In genomic region chr7:158912406-158912805, GRCh38 we compare ENCODE assay signal across 27 cellular contexts.
"Had no signal": no experiment of that assay in that cellular context is flagged by ENCODE, and none has a peak within 500 bp of the region (broad histone marks: within the 10 kb centered on the region; RNA-seq: fewer than 3 reads in every experiment).

No MANE protein-coding gene starts in this region.

- H3K27ac ChIP-seq: hepatocyte, prostate gland, right lobe of liver, stomach, testis, thyroid gland, transverse colon, upper lobe of left lung, vagina had no signal

- H2AFZ ChIP-seq: hepatocyte had no signal

- FAIRE-seq: keratinocyte, pancreas had no signal

- DNase-seq: heart right ventricle; kidney glomerular epithelial cell; left cardiac atrium; mesendoderm; naive B cell; natural killer cell; nucleus accumbens; pancreas; posterior cingulate gyrus; right lobe of liver; stimulated activated CD4-positive, alpha-beta T cell treated with anti-CD3 and anti-CD28 coated beads, Interleukin-12 subunit alpha, Interleukin-12 subunit beta, amount 100 ng/mL, for 4 hours; stimulated activated CD4-positive, alpha-beta T cell treated with anti-CD3 and anti-CD28 coated beads, Interleukin-15, amount 100 ng/mL, for 24 hours; stimulated activated CD4-positive, alpha-beta T cell treated with anti-CD3 and anti-CD28 coated beads, Interleukin-2, amount 100 ng/mL, for 24 hours; stimulated activated CD4-positive, alpha-beta T cell treated with anti-CD3 and anti-CD28 coated beads, Interleukin-4, amount 100 ng/mL, for 1 hour; stimulated activated naive B cell treated with anti-CD40 and anti-IgM and Interleukin-4, amounts not matched to agents 10 μg/mL and 1 μg/mL and 100 μg/mL, for 72 hours; stimulated activated naive CD8-positive, alpha-beta T cell treated with anti-CD3 and anti-CD28 coated beads, Interleukin-15, Interleukin-2, amounts not matched to agents 100 U/mL and 50 U/mL, for 24 hours; stomach; testis; transverse colon; upper lobe of left lung had no signal

- H3K27me3 ChIP-seq: heart right ventricle, hepatocyte, pancreas, right lobe of liver, stomach, testis, thyroid gland, transverse colon, upper lobe of left lung, vagina had no signal

- H3K4me2 ChIP-seq: hepatocyte had no signal

- H3K4me1 ChIP-seq: prostate gland, right lobe of liver, stomach, testis, thyroid gland, transverse colon, upper lobe of left lung, vagina had no signal

- H3K79me2 ChIP-seq: hepatocyte had no signal

- H3K9me3 ChIP-seq: pancreas, prostate gland, stomach, testis, thyroid gland, transverse colon, vagina had no signal

- ATAC-seq: left lobe of liver; natural killer cell; right lobe of liver; stimulated activated naive B cell treated with anti-CD40 and anti-IgM and Interleukin-4, amounts not matched to agents 10 μg/mL and 1 μg/mL and 100 μg/mL, for 72 hours; stimulated activated naive CD8-positive, alpha-beta T cell treated with anti-CD3 and anti-CD28 coated beads, Interleukin-15, Interleukin-2, amounts not matched to agents 100 U/mL and 50 U/mL, for 24 hours had no signal

- H3K4me3 ChIP-seq: heart right ventricle, hepatocyte, lung, pancreas, prostate gland, right lobe of liver, stomach, testis, thyroid gland, transverse colon, upper lobe of left lung, vagina had no signal
